ENCODE assay signal across 10 cellular contexts in genomic region chrX:357693-358471, GRCh38. TPM values are rescaled to one million over a fixed set of nuclear protein-coding genes. Genes with fewer than 3 reads are reported as not detected.
A peak's percentile ranks its signal among the peaks of the same experiment; 100 is the strongest.
DNase-seq lines count a peak whose midpoint lies in the region; ATAC-seq, FAIRE-seq and TF ChIP-seq lines count a peak whose summit lies in the region.
"Had no signal": no experiment of that assay in that cellular context is flagged by ENCODE, and none has a peak within 500 bp of the region (broad histone marks: within the 10 kb centered on the region; RNA-seq: fewer than 3 reads in every experiment).

No MANE protein-coding gene starts in this region.

- DNase-seq in left ventricle myocardium inferior (peak; percentile 13), heart right ventricle (no peak), kidney tubule cell (ENCODE audit: low spot score) (peak; percentile 55), DMS153 treated with DMSO at 0.1 percent for 48 hours (lab: John Stamatoyannopoulos, UW; ENCODE audit: unreplicated experiment) (no peak), GM19239 (ENCODE audit: insufficient read length, low spot score) (no peak), colonic mucosa (no peak), NCI-H526 treated with DMSO at 0.1 percent for 48 hours (lab: John Stamatoyannopoulos, UW) (no peak)
- DNase-seq in activated CD8-positive, alpha-beta memory T cell treated with anti-CD3 and anti-CD28 coated beads, Interleukin-2, amount 50 U/mL, for 4 hours, result peak; percentile 47
- DNase-seq: NCI-H774 had no signal

- H3K27ac ChIP-seq in left ventricle myocardium inferior (replicated peaks), result no peak overlapping the region
- H3K27ac ChIP-seq in heart right ventricle, result peak overlapping the region in 1 of 10 donors; percentile 72
- H3K27ac ChIP-seq in colonic mucosa, result no peak overlapping the region
- H3K27ac ChIP-seq: parathyroid adenoma had no signal

- H3K4me3 ChIP-seq in left ventricle myocardium inferior, result no peak overlapping the region
- no peak overlapping the region for H3K4me3 ChIP-seq in heart right ventricle
- H3K4me3 ChIP-seq in colonic mucosa, result no peak overlapping the region

- H3K9me3 ChIP-seq in left ventricle myocardium inferior (replicated peaks) (peaks cover 28% of the 10 kb centered on the region), heart right ventricle (peaks cover 0 to 37% (median 10%) of the 10 kb centered on the region in 11 donors), colonic mucosa (no peaks in the 10 kb centered on the region)

- intact Hi-C loops in left ventricle myocardium inferior (cut with micrococcal nuclease) (no loop called here), heart right ventricle (cut with DNase I) (no loop called here), colonic mucosa (cut with DNase I) (no loop called here)

- no peak for ATAC-seq in heart right ventricle

- H3K4me1 ChIP-seq in left ventricle myocardium inferior, result peaks cover 6% of the 10 kb centered on the region
- peaks cover 0 to 11% (median 0%) of the 10 kb centered on the region in 9 donors for H3K4me1 ChIP-seq in heart right ventricle
- no peaks in the 10 kb centered on the region for H3K4me1 ChIP-seq in colonic mucosa
- H3K4me1 ChIP-seq: parathyroid adenoma had no signal

- WGBS in heart right ventricle, 2 donors, result 85 to 87% methylated on average over 48 of the region's 48 CpGs

- H3K27me3 ChIP-seq in left ventricle myocardium inferior (ENCODE audit: low read depth) (no peaks in the 10 kb centered on the region), heart right ventricle (no peaks in the 10 kb centered on the region), colonic mucosa (no peaks in the 10 kb centered on the region)

- FAIRE-seq in GM19239 (lab: Jason Lieb, UNC), result no peak

- TF ChIP-seq CTCF in left ventricle myocardium inferior (IDR thresholded peaks at IDR 0.05; ENCODE audit: borderline replicate concordance), result no peak
- TF ChIP-seq CTCF in heart right ventricle (IDR thresholded peaks at IDR 0.05), result no peak
- TF ChIP-seq CTCF in colonic mucosa (IDR thresholded peaks at IDR 0.05), result no peak

- no peak overlapping the region for H3K9ac ChIP-seq in colonic mucosa (ENCODE audit: low read depth in 2 of 2, low read length in 2 of 2)
- H3K9ac ChIP-seq: parathyroid adenoma had no signal

- peaks cover 42% of the 10 kb centered on the region for H3K36me3 ChIP-seq in left ventricle myocardium inferior
- H3K36me3 ChIP-seq in heart right ventricle, result peaks cover 0 to 35% (median 22%) of the 10 kb centered on the region in 9 donors
- H3K36me3 ChIP-seq in colonic mucosa, result no peaks in the 10 kb centered on the region

RNA-seq across cellular contexts. Expression of gene PPP2R3B, which starts 28.8 kb away (rescaled TPM):
- 170 TPM for total RNA-seq in left ventricle myocardium inferior
- 100 to 1,000 TPM in 8 of 10 donors, 10 to 100 TPM in 2; 88.3 to 173 (median 128) TPM for total RNA-seq in heart right ventricle
- polyA plus RNA-seq in heart right ventricle, result 100 to 1,000 TPM in 1 of 2 donors, 10 to 100 TPM in 1; 73.9 to 362 TPM
- 10 to 100 TPM in 1 of 2 donors, 1 to 10 TPM in 1; 8.7 to 22.9 TPM for total RNA-seq in colonic mucosa

RNA-seq across cellular contexts. Expression of gene GTPBP6, which starts 39.3 kb away (rescaled TPM):
- total RNA-seq in left ventricle myocardium inferior (51.1 TPM), heart right ventricle (10 to 100 TPM; 29.8 to 55.4 (median 46.3) TPM), colonic mucosa (10 to 100 TPM; 44.4 to 81.1 TPM)
- 100 to 1,000 TPM in 1 of 2 donors, 10 to 100 TPM in 1; 44.0 to 103 TPM for polyA plus RNA-seq in heart right ventricle

Comparison
In these comparisons a context has a peak if more than half of its experiments do, and no peak if none do; other contexts are left out.
1. DNase-seq: peak in left ventricle myocardium inferior (single experiment), activated CD8-positive, alpha-beta memory T cell treated with anti-CD3 and anti-CD28 coated beads, Interleukin-2, amount 50 U/mL, for 4 hours (single experiment) and kidney tubule cell (single experiment); none in heart right ventricle (0 of 2), DMS153 treated with DMSO at 0.1 percent for 48 hours (single experiment), GM19239 (single experiment), colonic mucosa (single experiment) and NCI-H526 treated with DMSO at 0.1 percent for 48 hours (single experiment).